15 cellular contexts compared by ENCODE assay signal in the genomic region with DNA sequence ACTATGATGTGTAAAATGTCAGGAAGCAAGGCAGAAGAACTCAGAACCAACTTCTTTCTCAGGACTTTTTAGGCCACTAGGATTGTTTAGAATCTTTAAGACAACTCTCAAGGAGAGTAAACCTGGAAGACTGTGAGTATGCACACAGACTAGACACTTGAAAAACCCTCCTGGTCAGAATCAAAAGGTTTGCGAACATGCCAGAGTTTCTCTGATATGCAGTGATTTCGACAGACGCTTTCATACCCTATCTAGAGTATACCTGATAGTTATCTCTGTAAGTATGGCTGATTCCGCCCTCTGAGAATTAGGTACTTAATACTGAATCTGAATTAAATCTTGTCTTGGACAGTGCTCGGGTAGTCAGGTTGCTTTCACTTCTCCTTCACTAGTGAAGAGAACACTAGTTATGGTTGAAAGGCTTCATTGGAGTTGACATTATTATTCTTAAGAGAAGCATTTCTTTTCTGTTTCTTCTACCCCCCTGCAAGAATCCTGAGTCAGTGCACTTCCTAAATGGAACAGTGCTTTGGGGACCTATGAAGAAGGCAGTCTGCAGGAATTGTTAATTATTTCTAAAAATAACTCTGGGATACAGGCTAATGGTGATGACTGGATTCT.
DNase-seq lines count a peak whose midpoint lies in the region; TF ChIP-seq lines count a peak whose summit lies in the region.
"Had no signal": no experiment of that assay in that cellular context is flagged by ENCODE, and none has a peak within 500 bp of the region (broad histone marks: within the 10 kb centered on the region; RNA-seq: fewer than 3 reads in every experiment).

No MANE protein-coding gene starts in this region.

- WGBS in HUES64, result 96% methylated on average over 5 of the region's 5 CpGs
- 89% methylated on average over 5 of the region's 5 CpGs for whole genome bisulfite sequencing in suprapubic skin

- no peaks in the 10 kb centered on the region for H3K9me2 ChIP-seq in DOHH2 (replicated peaks; ENCODE audit: control insufficient read depth, low read length)

- H3K9me3 ChIP-seq in DOHH2 (ENCODE audit: control insufficient read depth, insufficient read depth, low read length), result no peaks in the 10 kb centered on the region
- no peaks in the 10 kb centered on the region for H3K9me3 ChIP-seq in HUES64 (ENCODE audit: insufficient read depth, low read depth, low read length)
- H3K9me3 ChIP-seq in neural progenitor cell (ENCODE audit: low read depth), result no peaks in the 10 kb centered on the region
- H3K9me3 ChIP-seq in suprapubic skin, result no peaks in the 10 kb centered on the region
- H3K9me3 ChIP-seq: vagina had no signal

- no peak for DNase-seq in chondrocyte (ENCODE audit: low spot score)
- DNase-seq in neural progenitor cell (ENCODE audit: low spot score), result no peak
- no peak for DNase-seq in activated T-helper 2 cell treated with anti-CD3 and anti-CD28 coated beads, Interferon-gamma antibody, Interleukin-2, Interleukin-4, amounts not matched to agents 10 μg/mL and 5 μg/mL and 100 μg/mL, durations not matched to agents 14 hours and 24 hours and 36 hours (ENCODE audit: low spot score)
- DNase-seq in suprapubic skin (ENCODE audit: low spot score in 2 of 2), result no peak
- no peak for DNase-seq in stimulated activated CD4-positive, alpha-beta T cell treated with anti-CD3 and anti-CD28 coated beads, Interleukin-12 subunit alpha, Interleukin-12 subunit beta, amount 100 ng/mL, for 4 hours
- DNase-seq in SKM-1 treated with dmso at 0.1 percent for 144 hours (lab: John Stamatoyannopoulos, UW; ENCODE audit: unreplicated experiment), result no peak
- DNase-seq: activated naive CD4-positive, alpha-beta T cell treated with Interleukin-2 at 50 U/mL for 16 hours; cerebellar nuclear complex; erythroblast; NCI-H1092; Right ventricle myocardium superior had no signal

- peaks cover 3% of the 10 kb centered on the region for H3K36me3 Mint-ChIP-seq in chondrocyte (ENCODE audit: low read depth)
- peaks cover 20% of the 10 kb centered on the region for H3K36me3 Mint-ChIP-seq in neural progenitor cell
- H3K36me3 Mint-ChIP-seq in activated T-helper 2 cell treated with anti-CD3 and anti-CD28 coated beads, Interferon-gamma antibody, Interleukin-2, Interleukin-4, amounts not matched to agents 10 μg/mL and 5 μg/mL and 100 μg/mL, durations not matched to agents 14 hours and 24 hours and 36 hours (ENCODE audit: low read depth), result peaks cover 4% of the 10 kb centered on the region

- H3K27me3 Mint-ChIP-seq in chondrocyte (ENCODE audit: low read depth) (no peaks in the 10 kb centered on the region), neural progenitor cell (ENCODE audit: insufficient read depth, low read depth) (peaks cover 2% of the 10 kb centered on the region)
- no peaks in the 10 kb centered on the region for H3K27me3 Mint-ChIP-seq in activated T-helper 2 cell treated with anti-CD3 and anti-CD28 coated beads, Interferon-gamma antibody, Interleukin-2, Interleukin-4, amounts not matched to agents 10 μg/mL and 5 μg/mL and 100 μg/mL, durations not matched to agents 14 hours and 24 hours and 36 hours (ENCODE audit: low read depth)

- H3F3A ChIP-seq in DOHH2 (ENCODE audit: control insufficient read depth, insufficient read depth) (0 out of 2 replicates have a peak, but pooled peaks cover 4% of the 10 kb centered on the region), neural progenitor cell (ENCODE audit: low read depth) (no peaks in the 10 kb centered on the region)

- TF ChIP-seq POLR2A in suprapubic skin (IDR thresholded peaks at IDR 0.05), result no peak

- no peaks in the 10 kb centered on the region for H3K79me2 ChIP-seq in DOHH2 (ENCODE audit: control insufficient read depth, low read length)
- no peaks in the 10 kb centered on the region for H3K79me2 ChIP-seq in neural progenitor cell (ENCODE audit: low read depth)
- H3K79me2 ChIP-seq: parathyroid adenoma had no signal

- no peak for TF ChIP-seq EP300 in suprapubic skin (IDR thresholded peaks at IDR 0.05)

- H3K27ac Mint-ChIP-seq in chondrocyte (ENCODE audit: unreplicated experiment), result peak overlapping the region; percentile 47
- peak overlapping the region; percentile 24 for H3K27ac Mint-ChIP-seq in neural progenitor cell
- no peak overlapping the region for H3K27ac Mint-ChIP-seq in activated T-helper 2 cell treated with anti-CD3 and anti-CD28 coated beads, Interferon-gamma antibody, Interleukin-2, Interleukin-4, amounts not matched to agents 10 μg/mL and 5 μg/mL and 100 μg/mL, durations not matched to agents 14 hours and 24 hours and 36 hours

- H3K9me3 Mint-ChIP-seq in chondrocyte (ENCODE audit: low read depth) (no peaks in the 10 kb centered on the region), neural progenitor cell (no peaks in the 10 kb centered on the region)
- H3K9me3 Mint-ChIP-seq in activated T-helper 2 cell treated with anti-CD3 and anti-CD28 coated beads, Interferon-gamma antibody, Interleukin-2, Interleukin-4, amounts not matched to agents 10 μg/mL and 5 μg/mL and 100 μg/mL, durations not matched to agents 14 hours and 24 hours and 36 hours, result no peaks in the 10 kb centered on the region

- H3K4me2 ChIP-seq in DOHH2 (ENCODE audit: low read length) (peak overlapping the region; percentile 39; the same call in 1 of the 2 replicates), neural progenitor cell (no peak overlapping the region)

- no peaks in the 10 kb centered on the region for H3K36me3 ChIP-seq in DOHH2 (ENCODE audit: control insufficient read depth, low read length)
- peaks cover 10% of the 10 kb centered on the region; the same call in 1 of the 2 replicates for H3K36me3 ChIP-seq in HUES64 (ENCODE audit: insufficient read depth, low read length)
- no peaks in the 10 kb centered on the region for H3K36me3 ChIP-seq in neural progenitor cell
- no peaks in the 10 kb centered on the region for H3K36me3 ChIP-seq in suprapubic skin
- H3K36me3 ChIP-seq: vagina had no signal

- H3K9ac ChIP-seq in HUES64 (ENCODE audit: low read depth, low read length) (no peak overlapping the region), neural progenitor cell (no peak overlapping the region)
- H3K9ac ChIP-seq: parathyroid adenoma had no signal

- TF ChIP-seq CTCF in DOHH2 (IDR thresholded peaks at IDR 0.05; ENCODE audit: low read depth, low read length, poor library complexity, severe bottlenecking), result no peak
- no peak for TF ChIP-seq CTCF in chondrocyte (IDR thresholded peaks at IDR 0.05)
- no peak for TF ChIP-seq CTCF in neural progenitor cell (IDR thresholded peaks at IDR 0.05)
- TF ChIP-seq CTCF in suprapubic skin (IDR thresholded peaks at IDR 0.05), result no peak

- peaks cover 40% of the 10 kb centered on the region for H3K4me1 Mint-ChIP-seq in chondrocyte (ENCODE audit: low read depth)
- H3K4me1 Mint-ChIP-seq in neural progenitor cell, result peaks cover 30% of the 10 kb centered on the region
- peaks cover 5% of the 10 kb centered on the region for H3K4me1 Mint-ChIP-seq in activated T-helper 2 cell treated with anti-CD3 and anti-CD28 coated beads, Interferon-gamma antibody, Interleukin-2, Interleukin-4, amounts not matched to agents 10 μg/mL and 5 μg/mL and 100 μg/mL, durations not matched to agents 14 hours and 24 hours and 36 hours (ENCODE audit: low read depth)

- H3K4me3 Mint-ChIP-seq in chondrocyte (ENCODE audit: unreplicated experiment), result no peak overlapping the region
- H3K4me3 Mint-ChIP-seq in neural progenitor cell, result no peak overlapping the region
- H3K4me3 Mint-ChIP-seq in activated T-helper 2 cell treated with anti-CD3 and anti-CD28 coated beads, Interferon-gamma antibody, Interleukin-2, Interleukin-4, amounts not matched to agents 10 μg/mL and 5 μg/mL and 100 μg/mL, durations not matched to agents 14 hours and 24 hours and 36 hours (ENCODE audit: low read depth), result no peak overlapping the region

- no peaks in the 10 kb centered on the region for H4K20me1 ChIP-seq in DOHH2 (ENCODE audit: control insufficient read depth, insufficient read depth, low read depth, low read length)
- no peaks in the 10 kb centered on the region for H4K20me1 ChIP-seq in neural progenitor cell (ENCODE audit: low read depth)

- H3K27ac ChIP-seq in DOHH2 (ENCODE audit: low read depth, low read length) (no peak overlapping the region), HUES64 (ENCODE audit: low read depth, low read length) (peak overlapping the region; percentile 28), neural progenitor cell (peak overlapping the region; percentile 25), suprapubic skin (no peak overlapping the region)
- H3K27ac ChIP-seq: parathyroid adenoma, vagina had no signal

- H3K27me3 ChIP-seq in DOHH2 (ENCODE audit: control insufficient read depth, low read length) (no peaks in the 10 kb centered on the region), HUES64 (ENCODE audit: insufficient read depth, low read length) (no peaks in the 10 kb centered on the region), neural progenitor cell (no peaks in the 10 kb centered on the region), suprapubic skin (no peaks in the 10 kb centered on the region)
- H3K27me3 ChIP-seq: vagina had no signal

- H3K4me3 ChIP-seq in DOHH2 (ENCODE audit: low read length), result 0 out of 2 replicates have a peak overlapping the region, but pooled peaks have one; percentile 2
- no peak overlapping the region for H3K4me3 ChIP-seq in HUES64 (ENCODE audit: low read length)
- no peak overlapping the region for H3K4me3 ChIP-seq in neural progenitor cell
- no peak overlapping the region for H3K4me3 ChIP-seq in suprapubic skin
- H3K4me3 ChIP-seq: vagina had no signal

- intact Hi-C loops in activated T-helper 2 cell treated with anti-CD3 and anti-CD28 coated beads, Interferon-gamma antibody, Interleukin-2, Interleukin-4, amounts not matched to agents 10 μg/mL and 5 μg/mL and 100 μg/mL, durations not matched to agents 14 hours and 24 hours and 36 hours (cut with micrococcal nuclease), result no loop called here

- H2AFZ ChIP-seq in neural progenitor cell (replicated peaks), result no peak overlapping the region
- H2AFZ ChIP-seq: parathyroid adenoma had no signal

- H3K4me1 ChIP-seq in DOHH2 (ENCODE audit: control insufficient read depth, low read length), result peaks cover 18% of the 10 kb centered on the region
- peaks cover 21% of the 10 kb centered on the region for H3K4me1 ChIP-seq in HUES64 (ENCODE audit: insufficient read depth, low read length)
- H3K4me1 ChIP-seq in neural progenitor cell, result peaks cover 26% of the 10 kb centered on the region
- H3K4me1 ChIP-seq in suprapubic skin, result no peaks in the 10 kb centered on the region
- H3K4me1 ChIP-seq: parathyroid adenoma, vagina had no signal

Comparison
In these comparisons a context has a peak if more than half of its experiments do, and no peak if none do; other contexts are left out.
1. H3K27ac ChIP-seq: peak in HUES64 (single experiment) and neural progenitor cell (single experiment); none in DOHH2 (single experiment) and suprapubic skin (single experiment).